In the genomic region with DNA sequence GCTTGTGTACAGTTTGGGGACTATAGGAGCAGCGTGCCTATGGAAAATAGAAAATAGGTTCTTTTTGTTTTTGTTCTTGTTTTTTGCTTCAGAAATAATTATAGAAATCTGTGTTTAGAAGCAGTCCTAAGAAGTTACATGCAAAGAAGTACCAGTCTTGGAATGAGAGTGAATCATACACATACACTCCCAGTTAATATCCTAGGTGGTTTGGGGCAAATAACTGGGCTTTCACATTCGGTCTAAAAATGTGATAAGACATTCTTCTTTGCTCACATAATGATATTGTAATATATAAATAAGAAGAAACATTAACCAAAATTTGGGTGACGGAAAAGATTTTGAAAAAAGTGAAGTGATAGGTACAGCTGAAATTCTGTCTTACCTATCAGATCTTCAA, we compare ENCODE assay signal across 29 cellular contexts.
DNase-seq lines count a peak whose midpoint lies in the region; ATAC-seq, FAIRE-seq and TF ChIP-seq lines count a peak whose summit lies in the region.
"Had no signal": no experiment of that assay in that cellular context is flagged by ENCODE, and none has a peak within 500 bp of the region (broad histone marks: within the 10 kb centered on the region; RNA-seq: fewer than 3 reads in every experiment).

No MANE protein-coding gene starts in this region.

- H4K20me1 ChIP-seq in IMR-90 (ENCODE audit: insufficient read depth, low read length), result no peaks in the 10 kb centered on the region
- H4K20me1 ChIP-seq: BLaER1 treated with 17β-estradiol and CSF1 and Interleukin-3, amounts not matched to agents 10 nM and 100 nM had no signal

- H3K4me3 ChIP-seq in IMR-90 (ENCODE audit: insufficient read depth, low read depth, low read length), result no peak overlapping the region
- H3K4me3 ChIP-seq in astrocyte of the spinal cord (ENCODE audit: low read depth, low read length), result no peak overlapping the region
- no peak overlapping the region for H3K4me3 ChIP-seq in mesenchymal stem cell (ENCODE audit: insufficient read depth in 1 of 2, low read depth in 1 of 2, low read length in 2 of 2)
- H3K4me3 ChIP-seq in small intestine (ENCODE audit: low read depth in 1 of 2, low read length in 2 of 2), result no peak overlapping the region
- H3K4me3 ChIP-seq: BLaER1 treated with 17β-estradiol and CSF1 and Interleukin-3, amounts not matched to agents 10 nM and 100 nM had no signal

- TF ChIP-seq RAD21 in IMR-90 (IDR thresholded peaks at IDR 0.05; ENCODE audit: low read length), result no peak

- TF ChIP-seq CTCF in IMR-90 (conservative IDR thresholded peaks at IDR 0.05; ENCODE audit: low read depth, low read length) (no peak), astrocyte of the spinal cord (IDR thresholded peaks at IDR 0.05; ENCODE audit: low read depth, low read length) (no peak), HFFc6 (IDR thresholded peaks at IDR 0.05) (no peak), mesothelial cell of epicardium (IDR thresholded peaks at IDR 0.05; ENCODE audit: unreplicated experiment) (no peak)

- H3K27me3 Mint-ChIP-seq in HFFc6 (ENCODE audit: insufficient read depth), result no peaks in the 10 kb centered on the region; the same call in 1 of the 2 replicates
- no peaks in the 10 kb centered on the region for H3K27me3 Mint-ChIP-seq in mesothelial cell of epicardium (ENCODE audit: low read depth)

- H2AFZ ChIP-seq in IMR-90 (replicated peaks; ENCODE audit: low read length, poor library complexity) (no peak overlapping the region), mesenchymal stem cell (ENCODE audit: low read depth, low read length) (no peak overlapping the region)

- WGBS in IMR-90 (ENCODE audit: extremely low coverage in 2 of 2, insufficient read length in 1 of 2), 2 experiments, result no CpG with 5 or more reads among the region's 3 CpGs
- 100% methylated on average over 1 of the region's 3 CpGs for WGBS in mesenchymal stem cell
- WGBS in small intestine, 3 donors, result 92 to 94% (median 92%) methylated on average over 3 of the region's 3 CpGs

- H3K4ac ChIP-seq in IMR-90 (ENCODE audit: low read depth, low read length) (no peak overlapping the region), mesenchymal stem cell (ENCODE audit: low read depth in 1 of 2, low read length in 2 of 2) (no peak overlapping the region)

- H3K36me3 ChIP-seq in IMR-90 (ENCODE audit: control insufficient read depth, insufficient read depth, low read length) (no peaks in the 10 kb centered on the region), mesenchymal stem cell (ENCODE audit: control insufficient read depth in 1 of 2, insufficient read depth in 2 of 2, low read depth in 1 of 2, low read length in 2 of 2) (no peaks in the 10 kb centered on the region), small intestine (ENCODE audit: control insufficient read depth in 2 of 2, insufficient read depth in 2 of 2, low read length in 2 of 2) (no peaks in the 10 kb centered on the region)
- H3K36me3 ChIP-seq: BLaER1 treated with 17β-estradiol and CSF1 and Interleukin-3, amounts not matched to agents 10 nM and 100 nM had no signal

- H4K8ac ChIP-seq in IMR-90 (ENCODE audit: low read depth in 2 of 2, low read length in 2 of 2), result no peak overlapping the region
- no peak overlapping the region for H4K8ac ChIP-seq in mesenchymal stem cell (ENCODE audit: low read length)

- H3K9me3 Mint-ChIP-seq in HFFc6, result no peaks in the 10 kb centered on the region
- H3K9me3 Mint-ChIP-seq in mesothelial cell of epicardium, result no peaks in the 10 kb centered on the region
- H3K9me3 Mint-ChIP-seq: CD4-positive, alpha-beta memory T cell had no signal

- no peak overlapping the region for H3K56ac ChIP-seq in IMR-90 (ENCODE audit: extremely low read depth, insufficient read depth, low read length)

- H2AK5ac ChIP-seq in IMR-90 (ENCODE audit: low read depth, low read length), result no peak overlapping the region
- no peak overlapping the region for H2AK5ac ChIP-seq in mesenchymal stem cell (ENCODE audit: low read length, severe bottlenecking)

- no peak overlapping the region for H4K5ac ChIP-seq in IMR-90 (ENCODE audit: low read depth, low read length)

- POLR2A ChIA-PET in IMR-90 (lab: Charles Lee; ENCODE audit: unreplicated experiment), result no interaction called here

- H3K4me3 Mint-ChIP-seq in HFFc6, result no peak overlapping the region
- H3K4me3 Mint-ChIP-seq in mesothelial cell of epicardium, result no peak overlapping the region
- H3K4me3 Mint-ChIP-seq: CD4-positive, alpha-beta memory T cell had no signal

- no peaks in the 10 kb centered on the region for H3K9me1 ChIP-seq in IMR-90 (ENCODE audit: insufficient read depth, low read length)

- no peak overlapping the region for H2BK12ac ChIP-seq in mesenchymal stem cell (ENCODE audit: low read length in 2 of 2)

- intact Hi-C loops in IMR-90 (cut with micrococcal nuclease), result no loop called here

- dilution Hi-C loops in IMR-90 (cut with HindIII; ENCODE audit: low sequenced_read_pairs, unreplicated experiment), result no loop called here

- H3K9me3 ChIP-seq in IMR-90 (ENCODE audit: control insufficient read depth, insufficient read depth, low read length) (no peaks in the 10 kb centered on the region), mesenchymal stem cell (ENCODE audit: control insufficient read depth, low read length) (no peaks in the 10 kb centered on the region), small intestine (ENCODE audit: control insufficient read depth, low read depth) (no peaks in the 10 kb centered on the region)
- H3K9me3 ChIP-seq: BLaER1 treated with 17β-estradiol and CSF1 and Interleukin-3, amounts not matched to agents 10 nM and 100 nM had no signal

- no peak for FAIRE-seq in small intestine (lab: Jason Lieb, UNC)
- FAIRE-seq: GM12891 had no signal

- H2BK120ac ChIP-seq in IMR-90 (ENCODE audit: low read depth, low read length) (no peak overlapping the region), mesenchymal stem cell (ENCODE audit: low read depth, low read length) (no peak overlapping the region)

- H3K4me2 ChIP-seq in IMR-90 (ENCODE audit: low read depth, low read length), result no peak overlapping the region
- H3K4me2 ChIP-seq in mesenchymal stem cell (ENCODE audit: low read length, poor library complexity, severe bottlenecking), result no peak overlapping the region
- H3K4me2 ChIP-seq: BLaER1 treated with 17β-estradiol and CSF1 and Interleukin-3, amounts not matched to agents 10 nM and 100 nM had no signal

- H3K79me1 ChIP-seq in IMR-90 (ENCODE audit: low read depth in 1 of 2, low read length in 2 of 2) (no peaks in the 10 kb centered on the region), mesenchymal stem cell (replicated peaks; ENCODE audit: low read length, poor library complexity, severe bottlenecking) (no peaks in the 10 kb centered on the region)

- peaks cover 17% of the 10 kb centered on the region for H3K36me3 Mint-ChIP-seq in HFFc6 (ENCODE audit: low read depth)
- no peaks in the 10 kb centered on the region for H3K36me3 Mint-ChIP-seq in mesothelial cell of epicardium
- H3K36me3 Mint-ChIP-seq: CD4-positive, alpha-beta memory T cell had no signal

- H4K91ac ChIP-seq in IMR-90 (ENCODE audit: insufficient read depth, low read depth, low read length), result no peak overlapping the region
- no peak overlapping the region for H4K91ac ChIP-seq in mesenchymal stem cell (ENCODE audit: low read length)

- no peak overlapping the region for H3K27ac ChIP-seq in IMR-90 (ENCODE audit: insufficient read depth, low read length)
- H3K27ac ChIP-seq in mesenchymal stem cell (ENCODE audit: low read length, poor library complexity, severe bottlenecking), result peak overlapping the region; percentile 53
- no peak overlapping the region for H3K27ac ChIP-seq in small intestine (ENCODE audit: low read depth in 1 of 2, low read length in 1 of 2)
- H3K27ac ChIP-seq: BLaER1 treated with 17β-estradiol and CSF1 and Interleukin-3, amounts not matched to agents 10 nM and 100 nM; HL-60; RWPE1 had no signal

- no peak for TF ChIP-seq POLR2A in IMR-90 (IDR thresholded peaks at IDR 0.05; ENCODE audit: low read depth, low read length)

- H2BK15ac ChIP-seq in IMR-90 (ENCODE audit: low read depth, low read length) (no peak overlapping the region), mesenchymal stem cell (ENCODE audit: low read depth, poor library complexity, severe bottlenecking) (no peak overlapping the region)

- H3K4me1 Mint-ChIP-seq in HFFc6 (ENCODE audit: low read depth), result peaks cover 31% of the 10 kb centered on the region
- peaks cover 18% of the 10 kb centered on the region for H3K4me1 Mint-ChIP-seq in mesothelial cell of epicardium
- H3K4me1 Mint-ChIP-seq: CD4-positive, alpha-beta memory T cell had no signal

- ATAC-seq in IMR-90 (ENCODE audit: low read depth), result no peak
- ATAC-seq: HCT116 had no signal

- no peak overlapping the region for H3K14ac ChIP-seq in IMR-90 (replicated peaks; ENCODE audit: low read depth, low read length)
- no peak overlapping the region for H3K14ac ChIP-seq in mesenchymal stem cell (ENCODE audit: low read length in 2 of 2)

- no peak overlapping the region for H3K27ac Mint-ChIP-seq in HFFc6
- H3K27ac Mint-ChIP-seq in mesothelial cell of epicardium, result no peak overlapping the region
- H3K27ac Mint-ChIP-seq: CD4-positive, alpha-beta memory T cell had no signal

- DNase-seq in AG20443 (ENCODE audit: low spot score) (peak; percentile 13), IMR-90 (peak; percentile 38), astrocyte of the spinal cord (ENCODE audit: low read depth, low spot score) (peak; percentile 40), mesenchymal stem cell (no peak), HFFc6 (no peak), small intestine (no peak), mesothelial cell of epicardium (ENCODE audit: low spot score in 2 of 2, unreplicated experiment in 2 of 2) (no peak)
- DNase-seq: AML-193; CD4-positive, alpha-beta memory T cell; COR-L47; DMS53; GDM1; GOT3; Karpas-422; NCI-H1092; NCI-H1417 treated with DMSO at 0.1 percent for 48 hours; NCI-H187; NCI-H2081 treated with DMSO at 0.1 percent for 48 hours; NCI-H2171; NCI-H446; NCI-H524 treated with DMSO at 0.1 percent for 48 hours; NCI-H82; NK-92 treated with Interleukin-12 subunit alpha and Interleukin-12 subunit beta, amount 100 ng/mL, for 24 hours; SHP77 had no signal

- H3K23ac ChIP-seq in IMR-90 (ENCODE audit: low read depth, low read length) (no peak overlapping the region), mesenchymal stem cell (ENCODE audit: low read length in 2 of 2) (no peak overlapping the region)

- BruUV-seq in IMR-90 (replicated peaks; lab: Mats Ljungman, UMichigan), result no TSS peak

- H3K18ac ChIP-seq in IMR-90 (ENCODE audit: low read depth, low read length) (peak overlapping the region; percentile 71), mesenchymal stem cell (ENCODE audit: low read depth in 1 of 2, low read length in 2 of 2) (no peak overlapping the region)

- no peak overlapping the region for H2AK9ac ChIP-seq in IMR-90 (replicated peaks; ENCODE audit: low read depth, low read length, poor library complexity)

- H2BK20ac ChIP-seq in IMR-90 (ENCODE audit: low read depth, low read length), result no peak overlapping the region

- H3K9ac ChIP-seq in IMR-90 (ENCODE audit: low read depth, low read length), result no peak overlapping the region
- H3K9ac ChIP-seq in mesenchymal stem cell (ENCODE audit: low read length), result no peak overlapping the region
- H3K9ac ChIP-seq: BLaER1 treated with 17β-estradiol and CSF1 and Interleukin-3, amounts not matched to agents 10 nM and 100 nM had no signal

- CTCF ChIA-PET in IMR-90 (lab: Yijun Ruan, JAX), result no interaction called here

- in situ Hi-C loops in IMR-90 (cut with MboI; ENCODE audit: low sequenced_read_pairs), result no loop called here
- in situ Hi-C loops in astrocyte of the spinal cord (cut with HindIII; ENCODE audit: low sequenced_read_pairs), result no loop called here

- peaks cover 1% of the 10 kb centered on the region; the same call in 1 of the 2 replicates for H3K4me1 ChIP-seq in IMR-90 (ENCODE audit: control insufficient read depth, insufficient read depth, low read length)
- H3K4me1 ChIP-seq in mesenchymal stem cell (ENCODE audit: control insufficient read depth, insufficient read depth, low read depth, low read length), result peaks cover 3% of the 10 kb centered on the region
- no peaks in the 10 kb centered on the region for H3K4me1 ChIP-seq in small intestine (ENCODE audit: control insufficient read depth in 2 of 2, insufficient read depth in 1 of 2, low read depth in 1 of 2, low read length in 1 of 2)

- H3K27me3 ChIP-seq in IMR-90 (ENCODE audit: control insufficient read depth, insufficient read depth, low read length) (no peaks in the 10 kb centered on the region), mesenchymal stem cell (ENCODE audit: control insufficient read depth in 1 of 2, insufficient read depth in 1 of 2, low read length in 2 of 2) (no peaks in the 10 kb centered on the region), small intestine (ENCODE audit: control insufficient read depth in 2 of 2, insufficient read depth in 2 of 2, low read length in 2 of 2) (no peaks in the 10 kb centered on the region)
- H3K27me3 ChIP-seq: BLaER1 treated with 17β-estradiol and CSF1 and Interleukin-3, amounts not matched to agents 10 nM and 100 nM had no signal

- H2BK5ac ChIP-seq in IMR-90 (ENCODE audit: low read depth, low read length, poor library complexity, severe bottlenecking) (peak overlapping the region; percentile 53), mesenchymal stem cell (ENCODE audit: low read depth, low read length, poor library complexity, severe bottlenecking) (no peak overlapping the region)

Comparison
In these comparisons a context has a peak if more than half of its experiments do, and no peak if none do; other contexts are left out.
1. DNase-seq: peak in AG20443 (single experiment), IMR-90 (single experiment) and astrocyte of the spinal cord (single experiment); none in mesenchymal stem cell (single experiment), HFFc6 (single experiment), small intestine (single experiment) and mesothelial cell of epicardium (0 of 2).